Comparison of ENCODE assay signal across 16 cellular contexts in the genomic region with DNA sequence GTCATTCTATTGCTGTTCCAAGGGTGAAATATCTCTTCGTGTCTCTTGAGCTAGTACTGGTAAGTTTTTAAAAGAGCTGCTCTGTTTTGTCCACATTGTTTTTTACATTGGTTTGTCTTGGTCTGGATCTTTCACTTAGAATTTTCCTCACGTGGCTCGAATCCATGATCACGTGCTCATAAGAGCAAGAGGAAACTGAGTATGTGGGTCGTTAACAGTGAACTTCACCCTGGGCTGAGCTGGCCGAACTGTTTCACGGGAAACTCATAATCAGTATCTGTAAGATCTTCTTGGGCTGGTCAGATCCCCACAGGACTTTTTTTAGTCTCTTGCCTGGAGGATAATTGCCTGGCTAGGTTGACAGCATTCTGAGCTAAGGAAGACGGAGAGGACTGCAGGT.
DNase-seq lines count a peak whose midpoint lies in the region; ATAC-seq and TF ChIP-seq lines count a peak whose summit lies in the region.
"Had no signal": no experiment of that assay in that cellular context is flagged by ENCODE, and none has a peak within 500 bp of the region (broad histone marks: within the 10 kb centered on the region; RNA-seq: fewer than 3 reads in every experiment).

No MANE protein-coding gene starts in this region.

- intact Hi-C loops in esophagus muscularis mucosa (cut with DNase I) = no loop called here
- intact Hi-C loops in activated CD4-positive, alpha-beta T cell treated with anti-CD3 and anti-CD28 coated beads for 36 hours (cut with DNase I, micrococcal nuclease) = no loop called here

- CTCF ChIA-PET in activated CD4-positive, alpha-beta T cell treated with anti-CD3 and anti-CD28 coated beads for 36 hours (lab: Charles Lee) = interaction anchor here (0.6 kb wide), 1 partner anchor 297 kb away, joined by 3 read pairs; no protein-coding TSS in a partner anchor

- H3K4me1 ChIP-seq in esophagus muscularis mucosa (peaks cover 0 to 10% (median 0%) of the 10 kb centered on the region in 4 donors), osteoblast (ENCODE audit: insufficient read depth, low read length) (no peaks in the 10 kb centered on the region)

- 89% methylated on average over 8 of the region's 8 CpGs for WGBS in esophagus muscularis mucosa

- H3K27ac Mint-ChIP-seq in type B pancreatic cell = no peak overlapping the region
- H3K27ac Mint-ChIP-seq in activated CD4-positive, alpha-beta T cell treated with anti-CD3 and anti-CD28 coated beads for 36 hours = no peak overlapping the region
- H3K27ac Mint-ChIP-seq: B cell; CD8-positive, alpha-beta T cell; HFFc6; IgD-negative memory B cell had no signal

- TF ChIP-seq CTCF in WERI-Rb-1 (IDR thresholded peaks at IDR 0.05; ENCODE audit: low read depth, low read length) (no peak), esophagus muscularis mucosa (IDR thresholded peaks at IDR 0.05) (no peak), osteoblast (IDR thresholded peaks at IDR 0.05; ENCODE audit: extremely low read depth, low read depth, low read length) (no peak), type B pancreatic cell (conservative IDR thresholded peaks at IDR 0.05) (no peak)

- H3K4me3 ChIP-seq in WERI-Rb-1 (ENCODE audit: low read depth, low read length) (peak overlapping the region; percentile 33), esophagus muscularis mucosa (no peak overlapping the region), osteoblast (ENCODE audit: insufficient read depth, low read length) (no peak overlapping the region)
- H3K4me3 ChIP-seq: BLaER1 treated with 17β-estradiol and CSF1 and Interleukin-3, amounts not matched to agents 10 nM and 100 nM had no signal

- H3K27me3 Mint-ChIP-seq in type B pancreatic cell = peaks cover 2% of the 10 kb centered on the region
- peaks cover 6% of the 10 kb centered on the region for H3K27me3 Mint-ChIP-seq in activated CD4-positive, alpha-beta T cell treated with anti-CD3 and anti-CD28 coated beads for 36 hours

- H3K27ac ChIP-seq in WERI-Rb-1 (peak overlapping the region; percentile 87), esophagus muscularis mucosa (replicated peaks in 1 of 4) (no peak overlapping the region), osteoblast (ENCODE audit: low read depth, low read length) (no peak overlapping the region)
- H3K27ac ChIP-seq: BLaER1 treated with 17β-estradiol and CSF1 and Interleukin-3, amounts not matched to agents 10 nM and 100 nM had no signal

- no peaks in the 10 kb centered on the region for H4K20me1 ChIP-seq in osteoblast (ENCODE audit: insufficient read depth, low read length)
- H4K20me1 ChIP-seq: BLaER1 treated with 17β-estradiol and CSF1 and Interleukin-3, amounts not matched to agents 10 nM and 100 nM had no signal

- TF ChIP-seq EP300 in esophagus muscularis mucosa (IDR thresholded peaks at IDR 0.05) = no peak

- no peaks in the 10 kb centered on the region for H3K36me3 Mint-ChIP-seq in type B pancreatic cell
- H3K36me3 Mint-ChIP-seq in activated CD4-positive, alpha-beta T cell treated with anti-CD3 and anti-CD28 coated beads for 36 hours (ENCODE audit: low read depth) = no peaks in the 10 kb centered on the region
- H3K36me3 Mint-ChIP-seq: CD8-positive, alpha-beta T cell; IgD-negative memory B cell had no signal

- H3K4me1 Mint-ChIP-seq in type B pancreatic cell (ENCODE audit: unreplicated experiment) = peaks cover 14% of the 10 kb centered on the region
- H3K4me1 Mint-ChIP-seq in activated CD4-positive, alpha-beta T cell treated with anti-CD3 and anti-CD28 coated beads for 36 hours = no peaks in the 10 kb centered on the region
- H3K4me1 Mint-ChIP-seq: B cell, IgD-negative memory B cell had no signal

- H2AFZ ChIP-seq in osteoblast (ENCODE audit: low read length) = no peak overlapping the region

- ATAC-seq in GM21786 (IDR thresholded peaks at IDR 0.05; ENCODE audit: unreplicated experiment) = no peak
- ATAC-seq in activated CD4-positive, alpha-beta T cell treated with anti-CD3 and anti-CD28 coated beads for 36 hours = no peak
- ATAC-seq: CD8-positive, alpha-beta T cell; HCT116 had no signal

- POLR2A ChIA-PET in activated CD4-positive, alpha-beta T cell treated with anti-CD3 and anti-CD28 coated beads for 36 hours (lab: Charles Lee) = no interaction called here

- no peak for TF ChIP-seq POLR2A in esophagus muscularis mucosa (IDR thresholded peaks at IDR 0.05; ENCODE audit: low read depth)

- H3K79me2 ChIP-seq in osteoblast (ENCODE audit: insufficient read depth, low read length) = no peaks in the 10 kb centered on the region

- no peaks in the 10 kb centered on the region for H3K27me3 ChIP-seq in WERI-Rb-1 (ENCODE audit: insufficient read depth, low read depth, severe bottlenecking)
- H3K27me3 ChIP-seq in esophagus muscularis mucosa = no peaks in the 10 kb centered on the region
- no peaks in the 10 kb centered on the region for H3K27me3 ChIP-seq in osteoblast (ENCODE audit: insufficient read depth, low read length)
- H3K27me3 ChIP-seq: BLaER1 treated with 17β-estradiol and CSF1 and Interleukin-3, amounts not matched to agents 10 nM and 100 nM had no signal

- H3K9me3 ChIP-seq in WERI-Rb-1 (ENCODE audit: severe bottlenecking) (peaks cover 15% of the 10 kb centered on the region), esophagus muscularis mucosa (no peaks in the 10 kb centered on the region), osteoblast (ENCODE audit: low read depth, low read length) (no peaks in the 10 kb centered on the region)

- no peak overlapping the region for H3K4me2 ChIP-seq in osteoblast (ENCODE audit: insufficient read depth, low read length)
- H3K4me2 ChIP-seq: BLaER1 treated with 17β-estradiol and CSF1 and Interleukin-3, amounts not matched to agents 10 nM and 100 nM had no signal

- no peaks in the 10 kb centered on the region for H3K36me3 ChIP-seq in WERI-Rb-1
- no peaks in the 10 kb centered on the region for H3K36me3 ChIP-seq in esophagus muscularis mucosa
- H3K36me3 ChIP-seq in osteoblast (ENCODE audit: insufficient read depth, low read length) = no peaks in the 10 kb centered on the region
- H3K36me3 ChIP-seq: BLaER1 treated with 17β-estradiol and CSF1 and Interleukin-3, amounts not matched to agents 10 nM and 100 nM had no signal

- no peaks in the 10 kb centered on the region for H3K9me3 Mint-ChIP-seq in type B pancreatic cell
- H3K9me3 Mint-ChIP-seq in activated CD4-positive, alpha-beta T cell treated with anti-CD3 and anti-CD28 coated beads for 36 hours (ENCODE audit: low read depth) = no peaks in the 10 kb centered on the region
- H3K9me3 Mint-ChIP-seq: CD8-positive, alpha-beta T cell; IgD-negative memory B cell had no signal

- H3K4me3 Mint-ChIP-seq in type B pancreatic cell = no peak overlapping the region
- H3K4me3 Mint-ChIP-seq in activated CD4-positive, alpha-beta T cell treated with anti-CD3 and anti-CD28 coated beads for 36 hours = no peak overlapping the region
- H3K4me3 Mint-ChIP-seq: B cell; CD8-positive, alpha-beta T cell; HFFc6; IgD-negative memory B cell had no signal

- peak; percentile 60 for DNase-seq in WERI-Rb-1
- DNase-seq in esophagus muscularis mucosa (ENCODE audit: extremely low spot score) = peak; percentile 70
- peak; percentile 17 for DNase-seq in osteoblast (ENCODE audit: insufficient read length, low spot score, missing footprints)
- peak; percentile 11 for DNase-seq in type B pancreatic cell (ENCODE audit: extremely low spot score, unreplicated experiment)
- DNase-seq in DMS79 treated with DMSO at 0.1 percent for 48 hours (lab: John Stamatoyannopoulos, UW) = no peak
- no peak for DNase-seq in activated CD4-positive, alpha-beta T cell treated with anti-CD3 and anti-CD28 coated beads for 36 hours
- DNase-seq: CD8-positive, alpha-beta T cell; GDM1; GOT3; H7; HFFc6 had no signal

Comparison
In these comparisons a context has a peak if more than half of its experiments do, and no peak if none do; other contexts are left out.
1. DNase-seq: peak in WERI-Rb-1 (single experiment), esophagus muscularis mucosa (single experiment), osteoblast (single experiment) and type B pancreatic cell (single experiment); none in DMS79 treated with DMSO at 0.1 percent for 48 hours (single experiment) and activated CD4-positive, alpha-beta T cell treated with anti-CD3 and anti-CD28 coated beads for 36 hours (single experiment).